In genomic region chr12:6786416-6787094, GRCh38 we compare ENCODE assay signal across 19 cellular contexts. TPM values are rescaled to one million over a fixed set of nuclear protein-coding genes. Genes with fewer than 3 reads are reported as not detected.
DNase-seq lines count a peak whose midpoint lies in the region; ATAC-seq, FAIRE-seq and TF ChIP-seq lines count a peak whose summit lies in the region.
"Had no signal": no experiment of that assay in that cellular context is flagged by ENCODE, and none has a peak within 500 bp of the region (broad histone marks: within the 10 kb centered on the region; RNA-seq: fewer than 3 reads in every experiment).

No MANE protein-coding gene starts in this region.

- H3K36me3 ChIP-seq in HUES64 (ENCODE audit: insufficient read depth, low read length) (no peaks in the 10 kb centered on the region), neuron (ENCODE audit: insufficient read depth, low read length) (no peaks in the 10 kb centered on the region)
- H3K36me3 ChIP-seq: ascending aorta, ovary had no signal

- H3K9ac ChIP-seq in HUES64 (ENCODE audit: low read depth, low read length), result no peak overlapping the region
- H3K9ac ChIP-seq: KMS-11 had no signal

- H3K4me3 ChIP-seq in HUES64 (ENCODE audit: low read length), result no peak overlapping the region
- no peak overlapping the region for H3K4me3 ChIP-seq in neuron (ENCODE audit: low read length)
- H3K4me3 ChIP-seq: ascending aorta, ovary had no signal

- peaks cover 67% of the 10 kb centered on the region for H3K4me1 Mint-ChIP-seq in activated CD4-positive, alpha-beta T cell treated with anti-CD3 and anti-CD28 coated beads for 36 hours
- H3K4me1 Mint-ChIP-seq in activated naive CD8-positive, alpha-beta T cell treated with anti-CD3 and anti-CD28 coated beads for 36 hours, result peaks cover 51% of the 10 kb centered on the region

- H3K27me3 ChIP-seq in HUES64 (ENCODE audit: insufficient read depth, low read length), result no peaks in the 10 kb centered on the region
- H3K27me3 ChIP-seq in neuron (ENCODE audit: insufficient read depth, low read length), result no peaks in the 10 kb centered on the region
- H3K27me3 ChIP-seq: ascending aorta, ovary had no signal

- peak; percentile 42 for DNase-seq in activated CD4-positive, alpha-beta T cell treated with anti-CD3 and anti-CD28 coated beads for 36 hours
- DNase-seq in activated CD4-positive, alpha-beta T cell treated with anti-CD3 and anti-CD28 coated beads for 1 hour, result no peak
- no peak for DNase-seq in activated naive CD8-positive, alpha-beta T cell treated with anti-CD3 and anti-CD28 coated beads for 36 hours
- DNase-seq in H54 (ENCODE audit: insufficient read length, low spot score) (no peak), ACHN (no peak), caudate nucleus (lab: John Stamatoyannopoulos, UW) (no peak)
- DNase-seq: activated CD8-positive, alpha-beta memory T cell treated with anti-CD3 and anti-CD28 coated beads, Interleukin-2, amount 50 U/mL, for 48 hours; HFFc6; NCI-H1417 treated with DMSO at 0.1 percent for 48 hours; NCI-H446 treated with DMSO at 0.1 percent for 48 hours; ovary had no signal

- peak overlapping the region; percentile 11 for H2AFZ ChIP-seq in neuron (ENCODE audit: low read depth, low read length)

- peaks cover 16% of the 10 kb centered on the region for H3K4me1 ChIP-seq in HUES64 (ENCODE audit: insufficient read depth, low read length)
- H3K4me1 ChIP-seq in neuron (ENCODE audit: insufficient read depth, low read length), result peaks cover 17% of the 10 kb centered on the region
- H3K4me1 ChIP-seq: ascending aorta had no signal

- H3K36me3 Mint-ChIP-seq in activated CD4-positive, alpha-beta T cell treated with anti-CD3 and anti-CD28 coated beads for 36 hours (ENCODE audit: low read depth), result peaks cover 14% of the 10 kb centered on the region
- no peaks in the 10 kb centered on the region for H3K36me3 Mint-ChIP-seq in activated naive CD8-positive, alpha-beta T cell treated with anti-CD3 and anti-CD28 coated beads for 36 hours

- POLR2A ChIA-PET in activated CD4-positive, alpha-beta T cell treated with anti-CD3 and anti-CD28 coated beads for 36 hours (lab: Charles Lee), result interaction anchor here (0.8 kb wide), 1 partner anchor 10 kb away, joined by 3 read pairs; no protein-coding TSS in a partner anchor

- H3K27me3 Mint-ChIP-seq in activated CD4-positive, alpha-beta T cell treated with anti-CD3 and anti-CD28 coated beads for 36 hours, result no peaks in the 10 kb centered on the region
- H3K27me3 Mint-ChIP-seq in activated naive CD8-positive, alpha-beta T cell treated with anti-CD3 and anti-CD28 coated beads for 36 hours, result no peaks in the 10 kb centered on the region

- intact Hi-C loops in activated CD4-positive, alpha-beta T cell treated with anti-CD3 and anti-CD28 coated beads for 36 hours (cut with DNase I, micrococcal nuclease), result loop anchor here (5.0 kb wide), 2 partner anchors 179 to 444 kb away; partner anchors contain the start of genes CHD4 (in 1 of the 2) and TNFRSF1A (in 1 of the 2)

- H3K27ac ChIP-seq in HUES64 (ENCODE audit: low read depth, low read length) (peak overlapping the region; percentile 7; the same call in 1 of the 2 replicates), caudate nucleus (ENCODE audit: low read depth, low read length) (no peak overlapping the region)
- H3K27ac ChIP-seq: ascending aorta, KMS-11, ovary had no signal

- CTCF ChIA-PET in activated CD4-positive, alpha-beta T cell treated with anti-CD3 and anti-CD28 coated beads for 36 hours (lab: Charles Lee), result interaction anchor here (0.5 to 1.7 kb wide), 13 partner anchors 8 to 206 kb away, joined by 3 to 8 read pairs (median 4); partner anchors contain the start of genes CDCA3, PTMS and USP5

- TF ChIP-seq POLR2A in H54 (IDR thresholded peaks at IDR 0.05; ENCODE audit: low read depth, low read length), result no peak

- no peak for FAIRE-seq in H54 (lab: Jason Lieb, UNC)
- FAIRE-seq: GM12892 had no signal

- H3K9me3 Mint-ChIP-seq in activated CD4-positive, alpha-beta T cell treated with anti-CD3 and anti-CD28 coated beads for 36 hours (ENCODE audit: low read depth), result no peaks in the 10 kb centered on the region
- no peaks in the 10 kb centered on the region for H3K9me3 Mint-ChIP-seq in activated naive CD8-positive, alpha-beta T cell treated with anti-CD3 and anti-CD28 coated beads for 36 hours
- H3K9me3 Mint-ChIP-seq: HFFc6 had no signal

- WGBS in HUES64, result 63% methylated on average over 6 of the region's 9 CpGs

- peak; percentile 14 for ATAC-seq in activated CD4-positive, alpha-beta T cell treated with anti-CD3 and anti-CD28 coated beads for 36 hours
- ATAC-seq: SK-N-SH treated with all-trans-retinoic acid at 6 μM for 48 hours had no signal

- in situ Hi-C loops in ACHN (cut with HindIII; ENCODE audit: low pct_ligation_motif_present, low pct_unique_long_range_greater_than_20kb, low sequenced_read_pairs), result no loop called here

- H3K9me3 ChIP-seq in HUES64 (ENCODE audit: insufficient read depth, low read depth, low read length) (no peaks in the 10 kb centered on the region), neuron (ENCODE audit: low read length) (no peaks in the 10 kb centered on the region)
- H3K9me3 ChIP-seq: ascending aorta, ovary had no signal

- H3K27ac Mint-ChIP-seq in activated CD4-positive, alpha-beta T cell treated with anti-CD3 and anti-CD28 coated beads for 36 hours, result peak overlapping the region; percentile 90
- no peak overlapping the region for H3K27ac Mint-ChIP-seq in activated naive CD8-positive, alpha-beta T cell treated with anti-CD3 and anti-CD28 coated beads for 36 hours
- H3K27ac Mint-ChIP-seq: HFFc6 had no signal

- peak overlapping the region; percentile 66 for H3K4me3 Mint-ChIP-seq in activated CD4-positive, alpha-beta T cell treated with anti-CD3 and anti-CD28 coated beads for 36 hours
- H3K4me3 Mint-ChIP-seq in activated naive CD8-positive, alpha-beta T cell treated with anti-CD3 and anti-CD28 coated beads for 36 hours, result peak overlapping the region; percentile 5
- H3K4me3 Mint-ChIP-seq: HFFc6 had no signal

RNA-seq across cellular contexts. Expression of gene CD4, which starts 2.8 kb away (rescaled TPM):
- total RNA-seq in activated CD4-positive, alpha-beta T cell treated with anti-CD3 and anti-CD28 coated beads for 36 hours, result 100 to 1,000 TPM; 206 to 211 TPM
- 2.3 TPM for polyA plus RNA-seq in HUES64 (2013, experiment 1 of 2)
- polyA plus RNA-seq in HUES64 (2013, experiment 2 of 2), result 3.8 TPM
- 1 to 10 TPM; 2.2 to 2.5 TPM for total RNA-seq in activated naive CD8-positive, alpha-beta T cell treated with anti-CD3 and anti-CD28 coated beads for 36 hours
- total RNA-seq: A172, OCI-LY7 had no signal

RNA-seq across cellular contexts. Expression of gene LAG3, which starts 14.2 kb away (rescaled TPM):
- total RNA-seq in activated CD4-positive, alpha-beta T cell treated with anti-CD3 and anti-CD28 coated beads for 36 hours, result 10 to 100 TPM; 88.2 to 93.9 TPM
- 1.8 TPM for polyA plus RNA-seq in HUES64 (2013, experiment 1 of 2)
- polyA plus RNA-seq in HUES64 (2013, experiment 2 of 2), result 1.8 TPM
- total RNA-seq in activated naive CD8-positive, alpha-beta T cell treated with anti-CD3 and anti-CD28 coated beads for 36 hours, result 10 to 100 TPM; 64.8 to 67.7 TPM
- total RNA-seq: A172, ascending aorta had no signal

RNA-seq across cellular contexts. Expression of gene PTMS, which starts 20.4 kb away (rescaled TPM):
- 100 to 1,000 TPM in 1 of 2 experiments, 10 to 100 TPM in 1; 62.2 to 105 TPM for total RNA-seq in activated CD4-positive, alpha-beta T cell treated with anti-CD3 and anti-CD28 coated beads for 36 hours
- polyA plus RNA-seq in HUES64 (2013, experiment 1 of 2), result 416 TPM
- polyA plus RNA-seq in HUES64 (2013, experiment 2 of 2), result 634 TPM
- 10 to 100 TPM; 23.3 to 25.1 TPM for total RNA-seq in activated naive CD8-positive, alpha-beta T cell treated with anti-CD3 and anti-CD28 coated beads for 36 hours

RNA-seq across cellular contexts. Expression of gene MLF2, which starts 33.6 kb away (rescaled TPM):
- 100 to 1,000 TPM; 142 to 144 TPM for total RNA-seq in activated CD4-positive, alpha-beta T cell treated with anti-CD3 and anti-CD28 coated beads for 36 hours
- polyA plus RNA-seq in HUES64 (2013, experiment 1 of 2), result 178 TPM
- 174 TPM for polyA plus RNA-seq in HUES64 (2013, experiment 2 of 2)
- total RNA-seq in activated naive CD8-positive, alpha-beta T cell treated with anti-CD3 and anti-CD28 coated beads for 36 hours, result 100 to 1,000 TPM; 134 to 141 TPM

RNA-seq across cellular contexts. Expression of gene GPR162, which starts 35.1 kb away (rescaled TPM):
- under 1 TPM; 0.11 to 0.26 TPM for total RNA-seq in activated CD4-positive, alpha-beta T cell treated with anti-CD3 and anti-CD28 coated beads for 36 hours
- 5.8 TPM for polyA plus RNA-seq in HUES64 (2013, experiment 1 of 2)
- 9.2 TPM for polyA plus RNA-seq in HUES64 (2013, experiment 2 of 2)
- under 1 TPM; 0.54 to 0.76 TPM for total RNA-seq in activated naive CD8-positive, alpha-beta T cell treated with anti-CD3 and anti-CD28 coated beads for 36 hours
- total RNA-seq: OCI-LY7 had no signal

Comparison
In these comparisons a context has a peak if more than half of its experiments do, and no peak if none do; other contexts are left out.
1. RNA of gene CD4, which starts 2.8 kb away (total RNA-seq): 206 to 211 TPM in activated CD4-positive, alpha-beta T cell treated with anti-CD3 and anti-CD28 coated beads for 36 hours; 2.2 to 2.5 TPM in activated naive CD8-positive, alpha-beta T cell treated with anti-CD3 and anti-CD28 coated beads for 36 hours; every median in the first group is over 10 times any median in the second.